26 cellular contexts compared by ENCODE assay signal in genomic region chr10:47366731-47367460, GRCh38. TPM values are rescaled to one million over a fixed set of nuclear protein-coding genes. Genes with fewer than 3 reads are reported as not detected.
"Had no signal": no experiment of that assay in that cellular context is flagged by ENCODE, and none has a peak within 500 bp of the region (broad histone marks: within the 10 kb centered on the region; RNA-seq: fewer than 3 reads in every experiment).

No MANE protein-coding gene starts in this region.

- H3K4me2 ChIP-seq: neural progenitor cell had no signal

- H3K27me3 Mint-ChIP-seq: activated naive CD8-positive, alpha-beta T cell treated with anti-CD3 and anti-CD28 coated beads for 36 hours had no signal

- H3K27ac ChIP-seq: cardiac muscle cell, esophagus squamous epithelium, heart right ventricle, neural progenitor cell, sigmoid colon, tibial nerve, vagina had no signal

- H3K4me3 Mint-ChIP-seq: activated CD4-positive, alpha-beta memory T cell treated with anti-CD3 and anti-CD28 coated beads for 36 hours; activated naive CD8-positive, alpha-beta T cell treated with anti-CD3 and anti-CD28 coated beads for 36 hours; activated T-cell treated with anti-CD3 and anti-CD28 coated beads, Interleukin-2, amount 50 U/mL, for 72 hours; effector memory CD8-positive, alpha-beta T cell; memory B cell; naive B cell; neural progenitor cell had no signal

- DNase-seq: activated CD4-positive, alpha-beta memory T cell treated with anti-CD3 and anti-CD28 coated beads for 36 hours; activated CD4-positive, alpha-beta T cell treated with anti-CD3 and anti-CD28 coated beads for 4 hours; activated gamma-delta T cell treated with Interleukin-2 at 50 U/mL for 16 hours; activated naive CD8-positive, alpha-beta T cell treated with anti-CD3 and anti-CD28 coated beads for 36 hours; activated T-cell treated with anti-CD3 and anti-CD28 coated beads, Interleukin-2, amount 50 U/mL, for 72 hours; amniotic stem cell; effector memory CD8-positive, alpha-beta T cell; esophagus squamous epithelium; heart right ventricle; mucosa of descending colon; naive B cell; sigmoid colon; stimulated activated CD8-positive, alpha-beta memory T cell treated with anti-CD3 and anti-CD28 coated beads, Interleukin-4, amount 100 ng/mL, for 48 hours; stimulated activated naive CD4-positive, alpha-beta T cell; SW 1271; T-helper 2 cell had no signal

- H3K9me3 ChIP-seq: esophagus squamous epithelium, heart right ventricle, mucosa of descending colon, sigmoid colon, tibial nerve, vagina had no signal

- H3K27me3 ChIP-seq: cardiac muscle cell, esophagus squamous epithelium, heart right ventricle, neural progenitor cell, sigmoid colon, tibial nerve, vagina had no signal

- H3K36me3 Mint-ChIP-seq: activated CD4-positive, alpha-beta memory T cell treated with anti-CD3 and anti-CD28 coated beads for 36 hours; activated naive CD8-positive, alpha-beta T cell treated with anti-CD3 and anti-CD28 coated beads for 36 hours; memory B cell; naive B cell; neural progenitor cell had no signal

- H3K4me3 ChIP-seq: cardiac muscle cell, esophagus squamous epithelium, heart right ventricle, mucosa of descending colon, neural progenitor cell, sigmoid colon, tibial nerve, vagina had no signal

- H3K9me3 Mint-ChIP-seq: activated CD4-positive, alpha-beta memory T cell treated with anti-CD3 and anti-CD28 coated beads for 36 hours; activated naive CD8-positive, alpha-beta T cell treated with anti-CD3 and anti-CD28 coated beads for 36 hours; activated T-cell treated with anti-CD3 and anti-CD28 coated beads, Interleukin-2, amount 50 U/mL, for 72 hours; effector memory CD8-positive, alpha-beta T cell; memory B cell; naive B cell had no signal

- H2AFZ ChIP-seq: neural progenitor cell had no signal

- ATAC-seq: activated T-cell treated with anti-CD3 and anti-CD28 coated beads, Interleukin-2, amount 50 U/mL, for 72 hours; effector memory CD8-positive, alpha-beta T cell; mucosa of descending colon had no signal

- H3K27ac Mint-ChIP-seq: activated CD4-positive, alpha-beta memory T cell treated with anti-CD3 and anti-CD28 coated beads for 36 hours; activated naive CD8-positive, alpha-beta T cell treated with anti-CD3 and anti-CD28 coated beads for 36 hours; activated T-cell treated with anti-CD3 and anti-CD28 coated beads, Interleukin-2, amount 50 U/mL, for 72 hours; effector memory CD8-positive, alpha-beta T cell; memory B cell; neural progenitor cell had no signal

- H3K4me1 ChIP-seq: heart right ventricle, neural progenitor cell, sigmoid colon, tibial nerve, vagina had no signal

- H3K4me1 Mint-ChIP-seq: activated naive CD8-positive, alpha-beta T cell treated with anti-CD3 and anti-CD28 coated beads for 36 hours; naive B cell had no signal

- H3K36me3 ChIP-seq: cardiac muscle cell, esophagus squamous epithelium, heart right ventricle, neural progenitor cell, sigmoid colon, tibial nerve, vagina had no signal

RNA-seq across cellular contexts. Expression of gene ZNF488, which starts 17.2 kb away (rescaled TPM):
- total RNA-seq: pulmonary artery endothelial cell, vagina had no signal

RNA-seq across cellular contexts. Expression of gene RBP3, which starts 18.7 kb away (rescaled TPM):
- total RNA-seq: activated CD4-positive, alpha-beta memory T cell treated with anti-CD3 and anti-CD28 coated beads for 36 hours; activated naive CD8-positive, alpha-beta T cell treated with anti-CD3 and anti-CD28 coated beads for 36 hours; activated T-cell treated with anti-CD3 and anti-CD28 coated beads, Interleukin-2, amount 50 U/mL, for 72 hours; cardiac muscle cell; dermis microvascular lymphatic vessel endothelial cell; esophagus squamous epithelium; heart right ventricle; liver; mucosa of descending colon; osteocyte; pulmonary artery endothelial cell; sigmoid colon; subcutaneous adipose tissue; tibial nerve; vagina had no signal
- polyA plus RNA-seq: cardiac muscle cell, heart right ventricle, liver, sigmoid colon had no signal

RNA-seq across cellular contexts. Expression of gene GDF2, which starts 44.6 kb away (rescaled TPM):
- total RNA-seq: activated CD4-positive, alpha-beta memory T cell treated with anti-CD3 and anti-CD28 coated beads for 36 hours; activated naive CD8-positive, alpha-beta T cell treated with anti-CD3 and anti-CD28 coated beads for 36 hours; activated T-cell treated with anti-CD3 and anti-CD28 coated beads, Interleukin-2, amount 50 U/mL, for 72 hours; dermis microvascular lymphatic vessel endothelial cell; esophagus squamous epithelium; heart right ventricle; mucosa of descending colon; osteocyte; pulmonary artery endothelial cell; sigmoid colon; subcutaneous adipose tissue; tibial nerve; vagina had no signal
- polyA plus RNA-seq: heart right ventricle, sigmoid colon had no signal
